Comparison of ENCODE assay signal across 1 cellular context in the genomic region with DNA sequence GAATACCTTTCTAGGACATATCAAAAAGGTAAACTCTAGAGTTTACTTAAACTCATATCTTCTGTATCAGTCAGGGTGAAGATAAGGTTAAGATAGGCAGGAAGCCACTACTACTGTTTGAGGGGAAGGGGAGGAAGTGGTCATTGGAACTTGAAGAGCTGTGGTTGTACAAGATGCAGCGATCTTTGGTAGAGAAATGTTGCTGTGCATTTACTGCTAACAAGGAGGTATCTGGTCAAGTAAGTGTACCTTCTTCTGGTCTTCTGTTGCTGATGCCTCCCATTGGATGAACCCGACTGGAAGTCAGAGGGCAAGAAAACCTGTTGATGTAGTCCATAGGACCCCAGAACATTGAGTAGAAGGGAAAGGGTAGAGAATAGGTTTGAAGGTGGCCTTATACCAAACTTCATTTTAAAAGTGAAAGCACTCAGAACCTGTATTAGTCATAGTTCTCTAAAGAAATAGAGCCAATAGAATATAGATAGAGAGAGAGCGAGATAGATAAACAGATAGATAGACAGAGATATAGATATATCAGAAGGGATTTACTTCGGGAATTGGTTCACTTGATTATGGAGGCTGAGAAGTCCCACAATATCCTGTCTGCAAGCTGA.
TF ChIP-seq lines count a peak whose summit lies in the region.

No MANE protein-coding gene starts in this region.

TF ChIP-seq in HepG2, 621 proteins besides CTCF, POLR2A, EP300 and RAD21 (continued from another document):
- TF ChIP-seq ZNF646 (CRISPR knock-in tag; IDR thresholded peaks at IDR 0.05) (no peak), ZC3H4 (CRISPR knock-in tag; IDR thresholded peaks at IDR 0.05; ENCODE audit: borderline replicate concordance) (no peak)
